Comparison of ENCODE assay signal across 1 cellular context in genomic region chr11:108632041-108632440, GRCh38.
TF ChIP-seq lines count a peak whose summit lies in the region.

No MANE protein-coding gene starts in this region.

TF ChIP-seq in HCT116, 20 proteins besides CTCF, POLR2A, EP300 and RAD21 (continued from another document):
- TF ChIP-seq REST (IDR thresholded peaks at IDR 0.05; ENCODE audit: low read depth) (no peak), ELF1 (IDR thresholded peaks at IDR 0.05; ENCODE audit: borderline replicate concordance, low read depth) (no peak), SIN3A (IDR thresholded peaks at IDR 0.05; ENCODE audit: low read depth) (no peak), ZBTB33 (IDR thresholded peaks at IDR 0.05; ENCODE audit: extremely low read depth, insufficient replicate concordance, low read length) (no peak), EZH2phosphoT487 (IDR thresholded peaks at IDR 0.05; ENCODE audit: borderline replicate concordance) (no peak)
